ENCODE assay signal across 6 cellular contexts in genomic region chr12:57989837-57990236, GRCh38.
"Had no signal": no experiment of that assay in that cellular context is flagged by ENCODE, and none has a peak within 500 bp of the region (broad histone marks: within the 10 kb centered on the region; RNA-seq: fewer than 3 reads in every experiment).

No MANE protein-coding gene starts in this region.

- H3K27ac ChIP-seq: HL-60 had no signal

- H3K4me3 ChIP-seq: GM23338 had no signal

- H3K4me2 ChIP-seq: GM23338 had no signal

- ATAC-seq: GM23338, HepG2 had no signal

- H3K9me3 Mint-ChIP-seq: GM23338 had no signal

- DNase-seq: H9, HCEC 1CT had no signal

- H3K27ac Mint-ChIP-seq: GM23338, H9, IgD-negative memory B cell had no signal

- H2AFZ ChIP-seq: GM23338 had no signal
